Comparison of ENCODE assay signal across 9 cellular contexts in genomic region chr4:124713213-124713592, GRCh38. TPM values are rescaled to one million over a fixed set of nuclear protein-coding genes. Genes with fewer than 3 reads are reported as not detected.
DNase-seq lines count a peak whose midpoint lies in the region; ATAC-seq and TF ChIP-seq lines count a peak whose summit lies in the region.
"Had no signal": no experiment of that assay in that cellular context is flagged by ENCODE, and none has a peak within 500 bp of the region (broad histone marks: within the 10 kb centered on the region; RNA-seq: fewer than 3 reads in every experiment).

No MANE protein-coding gene starts in this region.

- no peaks in the 10 kb centered on the region for H3K9me3 Mint-ChIP-seq in activated naive CD8-positive, alpha-beta T cell treated with anti-CD3 and anti-CD28 coated beads, Interleukin-2, amount 50 U/mL, for 24 hours
- H3K9me3 Mint-ChIP-seq: dendritic cell treated with granulocyte-macrophage colony-stimulating factor and Interleukin-4, amounts not matched to agents 40 ng/mL and 50 ng/mL, for 4 days had no signal

- H3K4me1 Mint-ChIP-seq in activated naive CD8-positive, alpha-beta T cell treated with anti-CD3 and anti-CD28 coated beads, Interleukin-2, amount 50 U/mL, for 24 hours, result peaks cover 6% of the 10 kb centered on the region

- H3K27ac Mint-ChIP-seq in activated naive CD8-positive, alpha-beta T cell treated with anti-CD3 and anti-CD28 coated beads, Interleukin-2, amount 50 U/mL, for 24 hours, result peak overlapping the region; percentile 69
- H3K27ac Mint-ChIP-seq: dendritic cell treated with granulocyte-macrophage colony-stimulating factor and Interleukin-4, amounts not matched to agents 40 ng/mL and 50 ng/mL, for 4 days had no signal

- intact Hi-C loops in heart left ventricle (cut with DNase I), result loop anchor here in 8 of 10 donors (2.0 to 10.0 kb wide), 9 partner anchors 219 to 381 kb away; no protein-coding TSS in a partner anchor

- H3K9me3 ChIP-seq in heart left ventricle, result no peaks in the 10 kb centered on the region

- H3K4me1 ChIP-seq in heart left ventricle, result peaks cover 0 to 33% (median 20%) of the 10 kb centered on the region in 12 donors

- H3K27me3 Mint-ChIP-seq in activated naive CD8-positive, alpha-beta T cell treated with anti-CD3 and anti-CD28 coated beads, Interleukin-2, amount 50 U/mL, for 24 hours, result peaks cover 2% of the 10 kb centered on the region
- H3K27me3 Mint-ChIP-seq: dendritic cell treated with granulocyte-macrophage colony-stimulating factor and Interleukin-4, amounts not matched to agents 40 ng/mL and 50 ng/mL, for 4 days had no signal

- H3K4me3 ChIP-seq in heart left ventricle, result peak overlapping the region; percentile 66 to 92 (median 88)

- no peaks in the 10 kb centered on the region for H3K27me3 ChIP-seq in heart left ventricle

- ATAC-seq in GM19023 (IDR thresholded peaks at IDR 0.05; ENCODE audit: unreplicated experiment) (peak; percentile 48), HG03280 (IDR thresholded peaks at IDR 0.05; ENCODE audit: unreplicated experiment) (peak; percentile 34), heart left ventricle (peak in 3 of 4 donors; percentile 67 to 80 (median 75))
- peak; percentile 29 for ATAC-seq in activated naive CD8-positive, alpha-beta T cell treated with anti-CD3 and anti-CD28 coated beads, Interleukin-2, amount 50 U/mL, for 24 hours

- peak overlapping the region; percentile 77 for H3K4me3 Mint-ChIP-seq in activated naive CD8-positive, alpha-beta T cell treated with anti-CD3 and anti-CD28 coated beads, Interleukin-2, amount 50 U/mL, for 24 hours
- H3K4me3 Mint-ChIP-seq: dendritic cell treated with granulocyte-macrophage colony-stimulating factor and Interleukin-4, amounts not matched to agents 40 ng/mL and 50 ng/mL, for 4 days had no signal

- 2 to 3% (median 3%) methylated on average over 11 of the region's 11 CpGs for WGBS in heart left ventricle, 4 donors

- H3K27ac ChIP-seq in heart left ventricle, result peak overlapping the region; percentile 85 to 98 (median 96)

- peak; percentile 34 to 58 (median 49) for TF ChIP-seq CTCF in heart left ventricle (IDR thresholded peaks at IDR 0.05)

- no peaks in the 10 kb centered on the region for H3K36me3 ChIP-seq in heart left ventricle

- no peak for TF ChIP-seq POLR2A in heart left ventricle (IDR thresholded peaks at IDR 0.05)

- DNase-seq in CMK (ENCODE audit: low read depth), result peak; percentile 60
- peak; percentile 86 for DNase-seq in NCI-H82 (lab: John Stamatoyannopoulos, UW)
- peak; percentile 13 for DNase-seq in activated naive CD8-positive, alpha-beta T cell treated with anti-CD3 and anti-CD28 coated beads, Interleukin-2, amount 50 U/mL, for 24 hours
- peak; percentile 74 to 85 (median 77) for DNase-seq in heart left ventricle
- peak; percentile 57 for DNase-seq in occipital lobe (lab: John Stamatoyannopoulos, UW)
- DNase-seq in stimulated activated CD4-positive, alpha-beta T cell treated with anti-CD3 and anti-CD28 coated beads, Interleukin-4, amount 100 ng/mL, for 4 hours, result no peak

- H3K36me3 Mint-ChIP-seq in activated naive CD8-positive, alpha-beta T cell treated with anti-CD3 and anti-CD28 coated beads, Interleukin-2, amount 50 U/mL, for 24 hours (ENCODE audit: low read depth), result no peaks in the 10 kb centered on the region

RNA-seq across cellular contexts. Expression of gene ANKRD50, which starts 0.7 kb away (rescaled TPM):
- total RNA-seq in heart left ventricle (10 to 100 TPM in 5 of 9 donors, 1 to 10 TPM in 4; 5.5 to 19.0 (median 11.5) TPM), occipital lobe (114 TPM)
- polyA plus RNA-seq in heart left ventricle, result 1 to 10 TPM; 1.8 to 6.5 TPM

Comparison
In these comparisons a context has a peak if more than half of its experiments do, and no peak if none do; other contexts are left out.
1. DNase-seq: peak in CMK (single experiment), NCI-H82 (single experiment), activated naive CD8-positive, alpha-beta T cell treated with anti-CD3 and anti-CD28 coated beads, Interleukin-2, amount 50 U/mL, for 24 hours (single experiment), heart left ventricle (5 of 5) and occipital lobe (single experiment); none in stimulated activated CD4-positive, alpha-beta T cell treated with anti-CD3 and anti-CD28 coated beads, Interleukin-4, amount 100 ng/mL, for 4 hours (0 of 2).
2. Peak in every context shown above with its lines, with median percentiles within 50 percentile points of each other: ATAC-seq.